ENCODE assay signal across 16 cellular contexts in genomic region chr1:15458392-15458791, GRCh38. TPM values are rescaled to one million over a fixed set of nuclear protein-coding genes. Genes with fewer than 3 reads are reported as not detected.
"Had no signal": no experiment of that assay in that cellular context is flagged by ENCODE, and none has a peak within 500 bp of the region (broad histone marks: within the 10 kb centered on the region; RNA-seq: fewer than 3 reads in every experiment).

No MANE protein-coding gene starts in this region.

RNA-seq across cellular contexts. Expression of gene CELA2A, which starts 1.9 kb away (rescaled TPM):
- total RNA-seq: naive thymus-derived CD8-positive, alpha-beta T cell; natural killer cell treated with Interleukin-12 subunit alpha and Interleukin-12 subunit beta and Interleukin-15 and Interleukin-18, amount 100 ng/mL, for 72 hours; neural crest cell; omental fat pad; osteocyte; pulmonary artery endothelial cell; right atrium auricular region; suprapubic skin; transverse colon; upper lobe of right lung; urinary bladder; uterus had no signal

RNA-seq across cellular contexts. Expression of gene CELA2B, which starts 17.5 kb away (rescaled TPM):
- total RNA-seq: naive thymus-derived CD8-positive, alpha-beta T cell; natural killer cell treated with Interleukin-12 subunit alpha and Interleukin-12 subunit beta and Interleukin-15 and Interleukin-18, amount 100 ng/mL, for 72 hours; neural crest cell; omental fat pad; osteocyte; pulmonary artery endothelial cell; right atrium auricular region; sciatic nerve; smooth muscle cell; spleen; suprapubic skin; transverse colon; upper lobe of right lung; uterus had no signal

RNA-seq across cellular contexts. Expression of gene CTRC, which starts 20.1 kb away (rescaled TPM):
- total RNA-seq: osteocyte, prostate gland, pulmonary artery endothelial cell, right atrium auricular region, smooth muscle cell, urinary bladder had no signal
